Comparison of ENCODE assay signal across 21 cellular contexts in genomic region chr17:74892013-74892841, GRCh38. TPM values are rescaled to one million over a fixed set of nuclear protein-coding genes. Genes with fewer than 3 reads are reported as not detected.
DNase-seq lines count a peak whose midpoint lies in the region; ATAC-seq and TF ChIP-seq lines count a peak whose summit lies in the region.
"Had no signal": no experiment of that assay in that cellular context is flagged by ENCODE, and none has a peak within 500 bp of the region (broad histone marks: within the 10 kb centered on the region; RNA-seq: fewer than 3 reads in every experiment).

No MANE protein-coding gene starts in this region.

- peak overlapping the region in 3 of 5 experiments; percentile 28 to 43 (median 28) for H3K4me3 Mint-ChIP-seq in brain
- H3K4me3 Mint-ChIP-seq: activated CD4-positive, alpha-beta T cell treated with anti-CD3 and anti-CD28 coated beads for 36 hours; neural crest cell; T-helper 1 cell treated with Interleukin-12 subunit alpha and Interleukin-12 subunit beta and Interleukin-4 antibody, amounts not matched to agents 30 μg/mL and 1 μg/mL, for 36 hours had no signal

- DNase-seq in BE2C (no peak), lung (ENCODE audit: low spot score) (peak; percentile 47), ecto neural progenitor cell (ENCODE audit: low spot score) (no peak), A673 (ENCODE audit: low spot score) (no peak), GM13977 (ENCODE audit: low spot score) (no peak)
- DNase-seq: AML-193; GM23248; KG1; mesenchymal stem cell; NCI-H1417 treated with DMSO at 0.1 percent for 48 hours; right cardiac atrium; stimulated activated CD4-positive, alpha-beta T cell treated with anti-CD3 and anti-CD28 coated beads, Interleukin-2, amount 100 ng/mL, for 48 hours; tibial artery had no signal

- ATAC-seq in lung (ENCODE audit: insufficient read depth, low FRiP score) (no peak), GM21737 (IDR thresholded peaks at IDR 0.05; ENCODE audit: unreplicated experiment) (no peak)

- H3K9me3 ChIP-seq in BE2C (no peaks in the 10 kb centered on the region), HUES64 (ENCODE audit: insufficient read depth, low read depth, low read length) (no peaks in the 10 kb centered on the region), lung (ENCODE audit: control insufficient read depth in 2 of 2, insufficient read depth in 1 of 2, low read length in 1 of 2) (no peaks in the 10 kb centered on the region), A673 (ENCODE audit: low read depth, low read length, poor library complexity, severe bottlenecking) (no peaks in the 10 kb centered on the region)
- H3K9me3 ChIP-seq: tibial artery had no signal

- 86% methylated on average over 20 of the region's 20 CpGs for WGBS in HUES64
- 56 to 74% methylated on average over 20 of the region's 20 CpGs for WGBS in lung, 2 donors

- no peaks in the 10 kb centered on the region for H3K36me3 ChIP-seq in BE2C
- no peaks in the 10 kb centered on the region for H3K36me3 ChIP-seq in HUES64 (ENCODE audit: insufficient read depth, low read length)
- no peaks in the 10 kb centered on the region for H3K36me3 ChIP-seq in lung (ENCODE audit: control insufficient read depth in 2 of 2, insufficient read depth in 2 of 2, low read length in 2 of 2)
- no peaks in the 10 kb centered on the region for H3K36me3 ChIP-seq in A673 (ENCODE audit: insufficient read depth, low read length, poor library complexity, severe bottlenecking)
- H3K36me3 ChIP-seq: tibial artery had no signal

- no peak overlapping the region for H3K9ac ChIP-seq in HUES64 (ENCODE audit: low read depth, low read length)
- H3K9ac ChIP-seq: GM23248 had no signal

- in situ Hi-C loops in GM13977 (cut with MboI; ENCODE audit: low pct_unique_long_range_greater_than_20kb, low sequenced_read_pairs, unreplicated experiment) = no loop called here

- H3K27ac Mint-ChIP-seq in brain = no peak overlapping the region
- H3K27ac Mint-ChIP-seq: activated CD4-positive, alpha-beta T cell treated with anti-CD3 and anti-CD28 coated beads for 36 hours; activated naive CD4-positive, alpha-beta T cell treated with anti-CD3 and anti-CD28 coated beads, Interleukin-2, amount 50 U/mL, for 24 hours; T-helper 1 cell treated with Interleukin-12 subunit alpha and Interleukin-12 subunit beta and Interleukin-4 antibody, amounts not matched to agents 30 μg/mL and 1 μg/mL, for 36 hours had no signal

- no peaks in the 10 kb centered on the region for H3K36me3 Mint-ChIP-seq in brain
- H3K36me3 Mint-ChIP-seq: activated naive CD4-positive, alpha-beta T cell treated with anti-CD3 and anti-CD28 coated beads, Interleukin-2, amount 50 U/mL, for 24 hours had no signal

- peaks cover 4% of the 10 kb centered on the region for H3K4me1 Mint-ChIP-seq in brain

- H3K27me3 ChIP-seq in BE2C (peaks cover 53% of the 10 kb centered on the region), HUES64 (ENCODE audit: insufficient read depth, low read length) (peaks cover 65% of the 10 kb centered on the region), lung (ENCODE audit: control insufficient read depth, insufficient read depth) (peaks cover 8% of the 10 kb centered on the region), A673 (replicated peaks; ENCODE audit: insufficient read depth, low read depth, low read length, poor library complexity) (peaks cover 69% of the 10 kb centered on the region)

- intact Hi-C loops in A673 (cut with micrococcal nuclease; ENCODE audit: unreplicated experiment) = no loop called here

- H3K4me3 ChIP-seq in BE2C (ENCODE audit: low read depth, low read length) (no peak overlapping the region), HUES64 (ENCODE audit: low read length) (peak overlapping the region; percentile 64; the same call in 1 of the 2 replicates), lung (no peak overlapping the region), A673 (ENCODE audit: low read depth, low read length, poor library complexity, severe bottlenecking) (no peak overlapping the region)
- H3K4me3 ChIP-seq: GM23248 had no signal

- H3K9me3 Mint-ChIP-seq in brain = peaks cover 0 to 6% (median 0%) of the 10 kb centered on the region in 5 experiments
- H3K9me3 Mint-ChIP-seq: activated naive CD4-positive, alpha-beta T cell treated with anti-CD3 and anti-CD28 coated beads, Interleukin-2, amount 50 U/mL, for 24 hours; neural crest cell; T-helper 1 cell treated with Interleukin-12 subunit alpha and Interleukin-12 subunit beta and Interleukin-4 antibody, amounts not matched to agents 30 μg/mL and 1 μg/mL, for 36 hours had no signal

- POLR2A ChIA-PET in A673 (lab: Charles Lee; ENCODE audit: low non-redundant PET) = no interaction called here

- CTCF ChIA-PET in A673 (lab: Charles Lee) = no interaction called here

- peaks cover 89% of the 10 kb centered on the region for H3K27me3 Mint-ChIP-seq in brain

- no TSS peak for BruUV-seq in A673 (replicated peaks; lab: Mats Ljungman, UMichigan)

- TF ChIP-seq CTCF in BE2C (IDR thresholded peaks at IDR 0.05; ENCODE audit: low read depth, low read length) (peak; percentile 21; the same call in 1 of the 2 replicates), brain (conservative IDR thresholded peaks at IDR 0.05) (no peak), lung (IDR thresholded peaks at IDR 0.05; ENCODE audit: control extremely low read depth, extremely low read depth) (no peak), A673 (conservative IDR thresholded peaks at IDR 0.05; ENCODE audit: low read depth, low read length) (no peak), GM13977 (IDR thresholded peaks at IDR 0.05; ENCODE audit: extremely low read depth, insufficient read depth, missing control alignments) (no peak)

- H3K4me1 ChIP-seq in BE2C = no peaks in the 10 kb centered on the region
- H3K4me1 ChIP-seq in HUES64 (ENCODE audit: insufficient read depth, low read length) = no peaks in the 10 kb centered on the region
- peaks cover 0 to 11% of the 10 kb centered on the region in 2 donors for H3K4me1 ChIP-seq in lung (ENCODE audit: control insufficient read depth in 2 of 2, insufficient read depth in 2 of 2, low read length in 2 of 2)
- H3K4me1 ChIP-seq in A673 (ENCODE audit: insufficient read depth, low read length, poor library complexity, severe bottlenecking) = no peaks in the 10 kb centered on the region

- H3K27ac ChIP-seq in HUES64 (ENCODE audit: low read depth, low read length) (no peak overlapping the region), lung (ENCODE audit: low read depth in 1 of 2, low read length in 1 of 2) (no peak overlapping the region), A673 (ENCODE audit: low read depth, low read length, poor library complexity, severe bottlenecking) (no peak overlapping the region)
- H3K27ac ChIP-seq: GM23248, tibial artery had no signal

RNA-seq across cellular contexts. Expression of gene FADS6, which starts 1.2 kb away (rescaled TPM):
- polyA plus RNA-seq in BE2C (2012; ENCODE audit: insufficient read depth, insufficient read length, low read depth) = not detected
- polyA plus RNA-seq in HUES64 (2013, experiment 1 of 2) = 0.60 TPM
- 0.32 TPM for polyA plus RNA-seq in HUES64 (2013, experiment 2 of 2)
- polyA plus RNA-seq in brain (ENCODE audit: insufficient read depth, low read depth, low replicate concordance) (0.39 TPM), lung (not detected)
- total RNA-seq in lung (not detected), A673 (2021) (not detected in 2 replicates)
- total RNA-seq: activated CD4-positive, alpha-beta T cell treated with anti-CD3 and anti-CD28 coated beads for 36 hours; GM23248; neural crest cell; right cardiac atrium had no signal
- polyA plus RNA-seq: GM23248 had no signal

RNA-seq across cellular contexts. Expression of gene FDXR, which starts 19.4 kb away (rescaled TPM):
- polyA plus RNA-seq in BE2C (2012; ENCODE audit: insufficient read depth, insufficient read length, low read depth) = 13.3 TPM
- 18.9 TPM for polyA plus RNA-seq in HUES64 (2013, experiment 1 of 2)
- 15.8 TPM for polyA plus RNA-seq in HUES64 (2013, experiment 2 of 2)
- 16.7 TPM for polyA plus RNA-seq in brain (ENCODE audit: insufficient read depth, low read depth, low replicate concordance)
- total RNA-seq in lung = 10 to 100 TPM in 1 of 2 donors, 1 to 10 TPM in 1; 7.8 to 17.5 TPM
- 10 to 100 TPM; 10.2 to 11.1 TPM for polyA plus RNA-seq in lung
- total RNA-seq in A673 (2021) = 17.8 and 22.3 TPM in 2 replicates

RNA-seq across cellular contexts. Expression of gene USH1G, which starts 30.8 kb away (rescaled TPM):
- not detected for polyA plus RNA-seq in BE2C (2012; ENCODE audit: insufficient read depth, insufficient read length, low read depth)
- 0.75 TPM for polyA plus RNA-seq in HUES64 (2013, experiment 1 of 2)
- polyA plus RNA-seq in HUES64 (2013, experiment 2 of 2) = 1.0 TPM
- polyA plus RNA-seq in brain (ENCODE audit: insufficient read depth, low read depth, low replicate concordance) = not detected
- not detected for total RNA-seq in lung
- under 1 TPM in 1 of 2 donors, not detected in 1; 0.01 TPM for polyA plus RNA-seq in lung
- total RNA-seq in A673 (2021) = not detected in 2 replicates
- total RNA-seq: activated CD4-positive, alpha-beta T cell treated with anti-CD3 and anti-CD28 coated beads for 36 hours; GM23248; neural crest cell had no signal
- polyA plus RNA-seq: GM23248 had no signal

RNA-seq across cellular contexts. Expression of gene OTOP2, which starts 31.8 kb away (rescaled TPM):
- polyA plus RNA-seq in BE2C (2012; ENCODE audit: insufficient read depth, insufficient read length, low read depth) = not detected
- not detected for polyA plus RNA-seq in HUES64 (2013, experiment 1 of 2)
- not detected for polyA plus RNA-seq in HUES64 (2013, experiment 2 of 2)
- polyA plus RNA-seq in brain (ENCODE audit: insufficient read depth, low read depth, low replicate concordance) = not detected
- total RNA-seq in lung = not detected
- not detected for polyA plus RNA-seq in lung
- not detected in 2 replicates for total RNA-seq in A673 (2021)
- total RNA-seq: activated CD4-positive, alpha-beta T cell treated with anti-CD3 and anti-CD28 coated beads for 36 hours; frontal cortex; GM23248; neural crest cell; right cardiac atrium had no signal
- polyA plus RNA-seq: GM23248, right cardiac atrium had no signal

RNA-seq across cellular contexts. Expression of gene GRIN2C, which starts 32.5 kb away (rescaled TPM):
- polyA plus RNA-seq in BE2C (2012; ENCODE audit: insufficient read depth, insufficient read length, low read depth) = 0.11 TPM
- polyA plus RNA-seq in HUES64 (2013, experiment 1 of 2) = 0.10 TPM
- polyA plus RNA-seq in HUES64 (2013, experiment 2 of 2) = not detected
- polyA plus RNA-seq in brain (ENCODE audit: insufficient read depth, low read depth, low replicate concordance) = 10.0 TPM
- under 1 TPM in 1 of 2 donors, not detected in 1; 0.03 TPM for total RNA-seq in lung
- under 1 TPM; 0.01 to 0.02 TPM for polyA plus RNA-seq in lung
- 0.09 and 0.24 TPM in 2 replicates for total RNA-seq in A673 (2021)
- total RNA-seq: activated CD4-positive, alpha-beta T cell treated with anti-CD3 and anti-CD28 coated beads for 36 hours; GM23248 had no signal
- polyA plus RNA-seq: GM23248 had no signal
